Comparison of ENCODE assay signal across 9 cellular contexts in genomic region chr20:41139227-41140093, GRCh38. TPM values are rescaled to one million over a fixed set of nuclear protein-coding genes. Genes with fewer than 3 reads are reported as not detected.
A peak's percentile ranks its signal among the peaks of the same experiment; 100 is the strongest.
DNase-seq lines count a peak whose midpoint lies in the region; ATAC-seq and TF ChIP-seq lines count a peak whose summit lies in the region.
"Had no signal": no experiment of that assay in that cellular context is flagged by ENCODE, and none has a peak within 500 bp of the region (broad histone marks: within the 10 kb centered on the region; RNA-seq: fewer than 3 reads in every experiment).

No MANE protein-coding gene starts in this region.

- no peak overlapping the region for H4K12ac ChIP-seq in trophoblast cell (ENCODE audit: low read depth, low read length)

- no peak overlapping the region for H3K9ac ChIP-seq in trophoblast cell (ENCODE audit: low read length)

- no peak overlapping the region for H2BK120ac ChIP-seq in trophoblast cell (ENCODE audit: insufficient read depth, low read length, poor library complexity)

- H3K4me3 ChIP-seq in epithelial cell of proximal tubule (ENCODE audit: low read depth, low read length) (peak overlapping the region; percentile 68), trophoblast cell (ENCODE audit: low read depth, low read length) (no peak overlapping the region)

- peaks cover 55% of the 10 kb centered on the region for H3K79me2 ChIP-seq in trophoblast cell (ENCODE audit: control insufficient read depth, insufficient read depth, low read length, poor library complexity)

- TSS peak; percentile 16 for BruUV-seq in Calu3 (replicated peaks; lab: Mats Ljungman, UMichigan)

- TF ChIP-seq CTCF in Calu3 (IDR thresholded peaks at IDR 0.05; ENCODE audit: unreplicated experiment), result no peak
- no peak for TF ChIP-seq CTCF in epithelial cell of proximal tubule (conservative IDR thresholded peaks at IDR 0.05; ENCODE audit: low read depth, low read length)

- H3K9me3 ChIP-seq in trophoblast cell (ENCODE audit: insufficient read depth, low read depth, low read length), result peaks cover 2% of the 10 kb centered on the region

- WGBS in trophoblast cell (ENCODE audit: extremely low coverage, insufficient coverage, insufficient read length), result no CpG with 5 or more reads among the region's 5 CpGs

- peaks cover 6 to 16% of the 10 kb centered on the region in 2 experiments for H3K36me3 ChIP-seq in trophoblast cell (ENCODE audit: control insufficient read depth in 1 of 2, insufficient read depth in 2 of 2, low read length in 2 of 2)

- peaks cover 18 to 34% of the 10 kb centered on the region in 2 experiments for H3K4me1 ChIP-seq in trophoblast cell (ENCODE audit: control insufficient read depth in 1 of 2, insufficient read depth in 2 of 2, low read length in 2 of 2)

- H3K9me3 Mint-ChIP-seq in Calu3 (ENCODE audit: low read depth, unreplicated experiment), result no peaks in the 10 kb centered on the region
- no peaks in the 10 kb centered on the region for H3K9me3 Mint-ChIP-seq in T-helper 1 cell treated with Interleukin-12 subunit alpha and Interleukin-12 subunit beta and Interleukin-4 antibody, amounts not matched to agents 30 μg/mL and 1 μg/mL, for 36 hours

- DNase-seq in Calu3 (no peak), epithelial cell of proximal tubule (ENCODE audit: low read depth) (no peak), trophoblast cell (no peak), UCSD-AML1 (lab: John Stamatoyannopoulos, UW; ENCODE audit: unreplicated experiment) (no peak), NCI-H345 (lab: John Stamatoyannopoulos, UW) (no peak), G401 (ENCODE audit: low spot score) (no peak)
- DNase-seq: NCI-H1694 had no signal

- H3K36me3 Mint-ChIP-seq in Calu3 (ENCODE audit: insufficient read depth, unreplicated experiment), result peaks cover 40% of the 10 kb centered on the region
- peaks cover 27% of the 10 kb centered on the region for H3K36me3 Mint-ChIP-seq in T-helper 1 cell treated with Interleukin-12 subunit alpha and Interleukin-12 subunit beta and Interleukin-4 antibody, amounts not matched to agents 30 μg/mL and 1 μg/mL, for 36 hours (ENCODE audit: low read depth)

- H2BK5ac ChIP-seq in trophoblast cell (ENCODE audit: low read depth, low read length, poor library complexity), result no peak overlapping the region

- H4K8ac ChIP-seq in trophoblast cell (ENCODE audit: low read depth, low read length), result no peak overlapping the region

- H3K14ac ChIP-seq in trophoblast cell (ENCODE audit: low read length), result no peak overlapping the region

- H3K27me3 Mint-ChIP-seq in Calu3 (ENCODE audit: unreplicated experiment), result no peaks in the 10 kb centered on the region
- no peaks in the 10 kb centered on the region for H3K27me3 Mint-ChIP-seq in T-helper 1 cell treated with Interleukin-12 subunit alpha and Interleukin-12 subunit beta and Interleukin-4 antibody, amounts not matched to agents 30 μg/mL and 1 μg/mL, for 36 hours (ENCODE audit: low read depth)

- no peak for ATAC-seq in GM18511 (IDR thresholded peaks at IDR 0.05; ENCODE audit: unreplicated experiment)

- CTCF ChIA-PET in Calu3 (lab: Charles Lee), result interaction anchor here (1.7 kb wide), 1 partner anchor 201 kb away, joined by 9 read pairs; the partner anchor contains the start of gene LPIN3

- no peaks in the 10 kb centered on the region for H3K27me3 ChIP-seq in trophoblast cell (ENCODE audit: insufficient read depth, low read length)

- H3K27ac ChIP-seq in trophoblast cell (ENCODE audit: low read depth, low read length), result no peak overlapping the region

- peaks cover 20% of the 10 kb centered on the region for H3K79me1 ChIP-seq in trophoblast cell (ENCODE audit: low read length)

- H3K27ac Mint-ChIP-seq in Calu3 (ENCODE audit: unreplicated experiment), result no peak overlapping the region
- peak overlapping the region; percentile 88 for H3K27ac Mint-ChIP-seq in T-helper 1 cell treated with Interleukin-12 subunit alpha and Interleukin-12 subunit beta and Interleukin-4 antibody, amounts not matched to agents 30 μg/mL and 1 μg/mL, for 36 hours

- no peak overlapping the region for H2AFZ ChIP-seq in trophoblast cell (ENCODE audit: insufficient read depth, low read length, poor library complexity)

- no peak overlapping the region for H3K18ac ChIP-seq in trophoblast cell (ENCODE audit: low read length)

- peak overlapping the region; percentile 78 for H3K4me2 ChIP-seq in trophoblast cell (ENCODE audit: low read length)

- peak overlapping the region; percentile 93 for H3K4ac ChIP-seq in trophoblast cell (ENCODE audit: low read depth, low read length)

- peaks cover 50% of the 10 kb centered on the region for H3K4me1 Mint-ChIP-seq in Calu3 (ENCODE audit: low read depth, unreplicated experiment)
- H3K4me1 Mint-ChIP-seq in T-helper 1 cell treated with Interleukin-12 subunit alpha and Interleukin-12 subunit beta and Interleukin-4 antibody, amounts not matched to agents 30 μg/mL and 1 μg/mL, for 36 hours (ENCODE audit: low read depth), result peaks cover 75% of the 10 kb centered on the region

- H2BK12ac ChIP-seq in trophoblast cell (ENCODE audit: low read length), result no peak overlapping the region

- in situ Hi-C loops in G401 (cut with HindIII; ENCODE audit: low sequenced_read_pairs), result no loop called here

- H4K91ac ChIP-seq in trophoblast cell (ENCODE audit: low read depth, low read length), result no peak overlapping the region

- H2AK5ac ChIP-seq in trophoblast cell (ENCODE audit: low read length), result no peak overlapping the region

- H3K23ac ChIP-seq in trophoblast cell (ENCODE audit: low read length), result peak overlapping the region; percentile 2

- H3K4me3 Mint-ChIP-seq in Calu3 (ENCODE audit: low read depth, unreplicated experiment), result peak overlapping the region; percentile 78
- peak overlapping the region; percentile 89 for H3K4me3 Mint-ChIP-seq in T-helper 1 cell treated with Interleukin-12 subunit alpha and Interleukin-12 subunit beta and Interleukin-4 antibody, amounts not matched to agents 30 μg/mL and 1 μg/mL, for 36 hours

- intact Hi-C loops in Calu3 (cut with micrococcal nuclease; ENCODE audit: unreplicated experiment), result no loop called here

RNA-seq across cellular contexts. Expression of gene PLCG1, which starts 2.1 kb away (rescaled TPM):
- total RNA-seq in Calu3 (2022), result 91.1 and 127 TPM in 2 replicates
- total RNA-seq in epithelial cell of proximal tubule, result 57.9 and 87.5 TPM in 2 replicates
- polyA plus RNA-seq in trophoblast cell (2013), result 55.4 and 60.6 TPM in 2 replicates
- 87.0 and 117 TPM in 2 replicates for total RNA-seq in G401 (2014; rRNA removed; shearing (Covaris generic))
